Comparison of ENCODE assay signal across 1 cellular context in the genomic region with DNA sequence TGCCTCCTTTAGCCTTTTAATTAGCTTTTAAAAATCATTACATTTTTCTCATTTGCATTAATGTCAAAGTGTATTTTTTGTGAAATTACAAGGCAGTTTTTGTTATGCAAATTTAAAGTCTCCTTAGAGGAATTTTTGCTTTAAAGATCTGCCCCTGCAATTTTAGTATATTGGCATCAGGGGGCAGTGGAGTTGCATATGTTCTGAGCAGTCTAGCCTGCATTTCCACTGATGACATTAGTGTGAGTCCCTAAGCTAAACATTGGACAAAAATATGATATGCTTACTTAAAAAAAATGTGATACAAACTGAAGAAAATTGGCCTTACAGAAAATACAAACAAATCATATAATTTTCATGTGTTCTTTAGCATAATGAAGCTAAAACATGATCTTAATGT.
TF ChIP-seq lines count a peak whose summit lies in the region.

No MANE protein-coding gene starts in this region.

TF ChIP-seq in GM23338, 12 proteins besides CTCF, POLR2A, EP300 and RAD21 (continued from another document):
- TF ChIP-seq, protein P1, sequence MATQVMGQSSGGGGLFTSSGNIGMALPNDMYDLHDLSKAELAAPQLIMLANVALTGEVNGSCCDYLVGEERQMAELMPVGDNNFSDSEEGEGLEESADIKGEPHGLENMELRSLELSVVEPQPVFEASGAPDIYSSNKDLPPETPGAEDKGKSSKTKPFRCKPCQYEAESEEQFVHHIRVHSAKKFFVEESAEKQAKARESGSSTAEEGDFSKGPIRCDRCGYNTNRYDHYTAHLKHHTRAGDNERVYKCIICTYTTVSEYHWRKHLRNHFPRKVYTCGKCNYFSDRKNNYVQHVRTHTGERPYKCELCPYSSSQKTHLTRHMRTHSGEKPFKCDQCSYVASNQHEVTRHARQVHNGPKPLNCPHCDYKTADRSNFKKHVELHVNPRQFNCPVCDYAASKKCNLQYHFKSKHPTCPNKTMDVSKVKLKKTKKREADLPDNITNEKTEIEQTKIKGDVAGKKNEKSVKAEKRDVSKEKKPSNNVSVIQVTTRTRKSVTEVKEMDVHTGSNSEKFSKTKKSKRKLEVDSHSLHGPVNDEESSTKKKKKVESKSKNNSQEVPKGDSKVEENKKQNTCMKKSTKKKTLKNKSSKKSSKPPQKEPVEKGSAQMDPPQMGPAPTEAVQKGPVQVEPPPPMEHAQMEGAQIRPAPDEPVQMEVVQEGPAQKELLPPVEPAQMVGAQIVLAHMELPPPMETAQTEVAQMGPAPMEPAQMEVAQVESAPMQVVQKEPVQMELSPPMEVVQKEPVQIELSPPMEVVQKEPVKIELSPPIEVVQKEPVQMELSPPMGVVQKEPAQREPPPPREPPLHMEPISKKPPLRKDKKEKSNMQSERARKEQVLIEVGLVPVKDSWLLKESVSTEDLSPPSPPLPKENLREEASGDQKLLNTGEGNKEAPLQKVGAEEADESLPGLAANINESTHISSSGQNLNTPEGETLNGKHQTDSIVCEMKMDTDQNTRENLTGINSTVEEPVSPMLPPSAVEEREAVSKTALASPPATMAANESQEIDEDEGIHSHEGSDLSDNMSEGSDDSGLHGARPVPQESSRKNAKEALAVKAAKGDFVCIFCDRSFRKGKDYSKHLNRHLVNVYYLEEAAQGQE (IDR thresholded peaks at IDR 0.05; ENCODE audit: unreplicated experiment) = no peak
- TF ChIP-seq, protein P2, sequence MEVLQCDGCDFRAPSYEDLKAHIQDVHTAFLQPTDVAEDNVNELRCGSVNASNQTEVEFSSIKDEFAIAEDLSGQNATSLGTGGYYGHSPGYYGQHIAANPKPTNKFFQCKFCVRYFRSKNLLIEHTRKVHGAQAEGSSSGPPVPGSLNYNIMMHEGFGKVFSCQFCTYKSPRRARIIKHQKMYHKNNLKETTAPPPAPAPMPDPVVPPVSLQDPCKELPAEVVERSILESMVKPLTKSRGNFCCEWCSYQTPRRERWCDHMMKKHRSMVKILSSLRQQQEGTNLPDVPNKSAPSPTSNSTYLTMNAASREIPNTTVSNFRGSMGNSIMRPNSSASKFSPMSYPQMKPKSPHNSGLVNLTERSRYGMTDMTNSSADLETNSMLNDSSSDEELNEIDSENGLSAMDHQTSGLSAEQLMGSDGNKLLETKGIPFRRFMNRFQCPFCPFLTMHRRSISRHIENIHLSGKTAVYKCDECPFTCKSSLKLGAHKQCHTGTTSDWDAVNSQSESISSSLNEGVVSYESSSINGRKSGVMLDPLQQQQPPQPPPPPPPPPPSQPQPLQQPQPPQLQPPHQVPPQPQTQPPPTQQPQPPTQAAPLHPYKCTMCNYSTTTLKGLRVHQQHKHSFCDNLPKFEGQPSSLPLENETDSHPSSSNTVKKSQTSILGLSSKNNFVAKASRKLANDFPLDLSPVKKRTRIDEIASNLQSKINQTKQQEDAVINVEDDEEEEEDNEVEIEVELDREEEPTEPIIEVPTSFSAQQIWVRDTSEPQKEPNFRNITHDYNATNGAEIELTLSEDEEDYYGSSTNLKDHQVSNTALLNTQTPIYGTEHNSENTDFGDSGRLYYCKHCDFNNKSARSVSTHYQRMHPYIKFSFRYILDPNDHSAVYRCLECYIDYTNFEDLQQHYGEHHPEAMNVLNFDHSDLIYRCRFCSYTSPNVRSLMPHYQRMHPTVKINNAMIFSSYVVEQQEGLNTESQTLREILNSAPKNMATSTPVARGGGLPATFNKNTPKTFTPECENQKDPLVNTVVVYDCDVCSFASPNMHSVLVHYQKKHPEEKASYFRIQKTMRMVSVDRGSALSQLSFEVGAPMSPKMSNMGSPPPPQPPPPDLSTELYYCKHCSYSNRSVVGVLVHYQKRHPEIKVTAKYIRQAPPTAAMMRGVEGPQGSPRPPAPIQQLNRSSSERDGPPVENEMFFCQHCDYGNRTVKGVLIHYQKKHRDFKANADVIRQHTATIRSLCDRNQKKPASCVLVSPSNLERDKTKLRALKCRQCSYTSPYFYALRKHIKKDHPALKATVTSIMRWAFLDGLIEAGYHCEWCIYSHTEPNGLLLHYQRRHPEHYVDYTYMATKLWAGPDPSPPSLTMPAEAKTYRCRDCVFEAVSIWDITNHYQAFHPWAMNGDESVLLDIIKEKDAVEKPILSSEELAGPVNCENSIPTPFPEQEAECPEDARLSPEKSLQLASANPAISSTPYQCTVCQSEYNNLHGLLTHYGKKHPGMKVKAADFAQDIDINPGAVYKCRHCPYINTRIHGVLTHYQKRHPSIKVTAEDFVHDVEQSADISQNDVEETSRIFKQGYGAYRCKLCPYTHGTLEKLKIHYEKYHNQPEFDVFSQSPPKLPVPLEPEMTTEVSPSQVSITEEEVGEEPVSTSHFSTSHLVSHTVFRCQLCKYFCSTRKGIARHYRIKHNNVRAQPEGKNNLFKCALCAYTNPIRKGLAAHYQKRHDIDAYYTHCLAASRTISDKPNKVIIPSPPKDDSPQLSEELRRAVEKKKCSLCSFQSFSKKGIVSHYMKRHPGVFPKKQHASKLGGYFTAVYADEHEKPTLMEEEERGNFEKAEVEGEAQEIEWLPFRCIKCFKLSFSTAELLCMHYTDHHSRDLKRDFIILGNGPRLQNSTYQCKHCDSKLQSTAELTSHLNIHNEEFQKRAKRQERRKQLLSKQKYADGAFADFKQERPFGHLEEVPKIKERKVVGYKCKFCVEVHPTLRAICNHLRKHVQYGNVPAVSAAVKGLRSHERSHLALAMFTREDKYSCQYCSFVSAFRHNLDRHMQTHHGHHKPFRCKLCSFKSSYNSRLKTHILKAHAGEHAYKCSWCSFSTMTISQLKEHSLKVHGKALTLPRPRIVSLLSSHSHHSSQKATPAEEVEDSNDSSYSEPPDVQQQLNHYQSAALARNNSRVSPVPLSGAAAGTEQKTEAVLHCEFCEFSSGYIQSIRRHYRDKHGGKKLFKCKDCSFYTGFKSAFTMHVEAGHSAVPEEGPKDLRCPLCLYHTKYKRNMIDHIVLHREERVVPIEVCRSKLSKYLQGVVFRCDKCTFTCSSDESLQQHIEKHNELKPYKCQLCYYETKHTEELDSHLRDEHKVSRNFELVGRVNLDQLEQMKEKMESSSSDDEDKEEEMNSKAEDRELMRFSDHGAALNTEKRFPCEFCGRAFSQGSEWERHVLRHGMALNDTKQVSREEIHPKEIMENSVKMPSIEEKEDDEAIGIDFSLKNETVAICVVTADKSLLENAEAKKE (CRISPR knock-in tag; IDR thresholded peaks at IDR 0.05) = no peak
- no peak for TF ChIP-seq ZNF114 (CRISPR knock-in tag; IDR thresholded peaks at IDR 0.05)
- TF ChIP-seq ZNF331 (CRISPR knock-in tag; IDR thresholded peaks at IDR 0.05; ENCODE audit: low read depth) = no peak
- TF ChIP-seq, protein P3, sequence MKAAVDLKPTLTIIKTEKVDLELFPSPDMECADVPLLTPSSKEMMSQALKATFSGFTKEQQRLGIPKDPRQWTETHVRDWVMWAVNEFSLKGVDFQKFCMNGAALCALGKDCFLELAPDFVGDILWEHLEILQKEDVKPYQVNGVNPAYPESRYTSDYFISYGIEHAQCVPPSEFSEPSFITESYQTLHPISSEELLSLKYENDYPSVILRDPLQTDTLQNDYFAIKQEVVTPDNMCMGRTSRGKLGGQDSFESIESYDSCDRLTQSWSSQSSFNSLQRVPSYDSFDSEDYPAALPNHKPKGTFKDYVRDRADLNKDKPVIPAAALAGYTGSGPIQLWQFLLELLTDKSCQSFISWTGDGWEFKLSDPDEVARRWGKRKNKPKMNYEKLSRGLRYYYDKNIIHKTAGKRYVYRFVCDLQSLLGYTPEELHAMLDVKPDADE (IDR thresholded peaks at IDR 0.05) = no peak
- TF ChIP-seq POLR2AphosphoS5 (IDR thresholded peaks at IDR 0.05; ENCODE audit: low read depth) = no peak
TF ChIP-seq in GM23338: peak in this region for 0.
